ENCODE assay signal across 8 cellular contexts in genomic region chr17:28726912-28727726, GRCh38. TPM values are rescaled to one million over a fixed set of nuclear protein-coding genes. Genes with fewer than 3 reads are reported as not detected.
DNase-seq lines count a peak whose midpoint lies in the region; ATAC-seq lines count a peak whose summit lies in the region.

No MANE protein-coding gene starts in this region.

- no peaks in the 10 kb centered on the region for H3K27me3 ChIP-seq in Karpas-422 (ENCODE audit: low read length)

- peak overlapping the region; percentile 81 for H3K4me3 ChIP-seq in Karpas-422 (ENCODE audit: low read length)

- no peaks in the 10 kb centered on the region for H3K9me3 ChIP-seq in Karpas-422 (ENCODE audit: low read length)

- H3K9ac ChIP-seq in Karpas-422 (ENCODE audit: low read length) = peak overlapping the region; percentile 77

- DNase-seq in DMS79 (lab: John Stamatoyannopoulos, UW) (peak; percentile 92), Karpas-422 (peak; percentile 97), RKO (ENCODE audit: low spot score) (peak; percentile 95), fibroblast of gingiva (ENCODE audit: low read depth) (peak; percentile 88)
- peak; percentile 83 to 85 for DNase-seq in activated T-helper 1 cell treated with anti-CD3 and anti-CD28 coated beads, Interleukin-2, amount 50 U/mL, for 16 hours (ENCODE audit: low read depth in 1 of 2, low spot score in 1 of 2)
- peak; percentile 82 to 93 (median 88) for DNase-seq in naive thymus-derived CD8-positive, alpha-beta T cell
- peak; percentile 76 to 90 (median 84) for DNase-seq in stimulated activated naive CD4-positive, alpha-beta T cell (lab: John Stamatoyannopoulos, UW)

- H3K27me3 Mint-ChIP-seq in naive thymus-derived CD8-positive, alpha-beta T cell = no peaks in the 10 kb centered on the region

- H4K20me1 ChIP-seq in Karpas-422 (ENCODE audit: insufficient read depth, low read depth, low read length) = peaks cover 15% of the 10 kb centered on the region; the same call in 1 of the 2 replicates

- peak overlapping the region; percentile 94 for H3K4me2 ChIP-seq in Karpas-422 (ENCODE audit: low read depth, low read length, poor library complexity, severe bottlenecking)

- peaks cover 16 to 61% (median 50%) of the 10 kb centered on the region in 4 donors for H3K4me1 Mint-ChIP-seq in naive thymus-derived CD8-positive, alpha-beta T cell

- no peaks in the 10 kb centered on the region for H3K9me2 ChIP-seq in Karpas-422 (replicated peaks; ENCODE audit: insufficient read depth, low read length)

- peak overlapping the region; percentile 96 to 100 (median 99) for H3K27ac Mint-ChIP-seq in naive thymus-derived CD8-positive, alpha-beta T cell

- H3K36me3 Mint-ChIP-seq in naive thymus-derived CD8-positive, alpha-beta T cell = peaks cover 5 to 33% (median 7%) of the 10 kb centered on the region in 3 donors

- H3K4me3 Mint-ChIP-seq in naive thymus-derived CD8-positive, alpha-beta T cell = peak overlapping the region; percentile 95 to 100 (median 98)

- H3K9me3 Mint-ChIP-seq in naive thymus-derived CD8-positive, alpha-beta T cell = no peaks in the 10 kb centered on the region

- H3K36me3 ChIP-seq in Karpas-422 (ENCODE audit: insufficient read depth, low read length) = peaks cover 19% of the 10 kb centered on the region

- peak overlapping the region; percentile 85 for H3K27ac ChIP-seq in Karpas-422 (ENCODE audit: low read length)

- POLR2A ChIA-PET in naive thymus-derived CD8-positive, alpha-beta T cell (lab: Charles Lee) = interaction anchor here (0.5 to 7.5 kb wide), 26 partner anchors 7 to 355 kb away, joined by 3 to 365 read pairs (median 6); partner anchors contain the start of genes BLTP2, DHRS13, FAM222B and FLOT2

- peaks cover 7% of the 10 kb centered on the region; the same call in 1 of the 2 replicates for H3K79me2 ChIP-seq in Karpas-422 (ENCODE audit: low read length)

- peaks cover 56% of the 10 kb centered on the region for H3K4me1 ChIP-seq in Karpas-422 (ENCODE audit: low read length)

- ATAC-seq in GM21723 (IDR thresholded peaks at IDR 0.05; ENCODE audit: unreplicated experiment) = peak; percentile 29
- peak; percentile 37 to 44 for ATAC-seq in naive thymus-derived CD8-positive, alpha-beta T cell

- peak overlapping the region; percentile 95; the same call in 1 of the 2 replicates for H2AFZ ChIP-seq in Karpas-422 (ENCODE audit: low read length)

RNA-seq across cellular contexts. Expression of gene TLCD1, which starts 1.1 kb away (rescaled TPM):
- 2.1 and 3.8 TPM in 2 replicates for total RNA-seq in Karpas-422 (2014; rRNA removed; shearing (Covaris generic); ENCODE audit: low replicate concordance)
- total RNA-seq in naive thymus-derived CD8-positive, alpha-beta T cell = under 1 TPM in 1 of 2 experiments, not detected in 1; 0.88 TPM
- polyA plus RNA-seq in naive thymus-derived CD8-positive, alpha-beta T cell = under 1 TPM in 1 of 3 donors, not detected in 2; 0.22 TPM

RNA-seq across cellular contexts. Expression of gene NEK8, which starts 1.5 kb away (rescaled TPM):
- total RNA-seq in Karpas-422 (2014; rRNA removed; shearing (Covaris generic); ENCODE audit: low replicate concordance) = 9.4 and 13.8 TPM in 2 replicates
- 10 to 100 TPM; 12.8 to 15.1 TPM for total RNA-seq in naive thymus-derived CD8-positive, alpha-beta T cell
- polyA plus RNA-seq in naive thymus-derived CD8-positive, alpha-beta T cell = 1 to 10 TPM; 3.2 to 4.0 (median 3.4) TPM

RNA-seq across cellular contexts. Expression of gene RPL23A, which starts 7.3 kb away (rescaled TPM):
- total RNA-seq in Karpas-422 (2014; rRNA removed; shearing (Covaris generic); ENCODE audit: low replicate concordance) = 1,170 and 1,763 TPM in 2 replicates
- total RNA-seq in naive thymus-derived CD8-positive, alpha-beta T cell = 1,000 to 10,000 TPM; 3,189 to 3,253 TPM
- 1,000 to 10,000 TPM; 6,432 to 6,679 (median 6,593) TPM for polyA plus RNA-seq in naive thymus-derived CD8-positive, alpha-beta T cell

RNA-seq across cellular contexts. Expression of gene RAB34, which starts 9.5 kb away (rescaled TPM):
- not detected in 2 replicates for total RNA-seq in Karpas-422 (2014; rRNA removed; shearing (Covaris generic); ENCODE audit: low replicate concordance)
- total RNA-seq in naive thymus-derived CD8-positive, alpha-beta T cell = 1 to 10 TPM; 5.0 to 5.7 TPM
- 10 to 100 TPM in 1 of 3 donors, 1 to 10 TPM in 2; 3.3 to 10.2 (median 7.7) TPM for polyA plus RNA-seq in naive thymus-derived CD8-positive, alpha-beta T cell

RNA-seq across cellular contexts. Expression of gene PROCA1, which starts 15.4 kb away (rescaled TPM):
- 2.7 and 7.3 TPM in 2 replicates for total RNA-seq in Karpas-422 (2014; rRNA removed; shearing (Covaris generic); ENCODE audit: low replicate concordance)
- 10 to 100 TPM; 16.7 to 17.3 TPM for total RNA-seq in naive thymus-derived CD8-positive, alpha-beta T cell
- 1 to 10 TPM in 1 of 3 donors, under 1 TPM in 2; 0.16 to 2.0 (median 0.20) TPM for polyA plus RNA-seq in naive thymus-derived CD8-positive, alpha-beta T cell

Comparison
In these comparisons a context has a peak if more than half of its experiments do, and no peak if none do; other contexts are left out.
1. Peak in every context shown above with its lines: DNase-seq, ATAC-seq, H3K4me3 ChIP-seq and H3K27ac ChIP-seq.